In the genomic region with DNA sequence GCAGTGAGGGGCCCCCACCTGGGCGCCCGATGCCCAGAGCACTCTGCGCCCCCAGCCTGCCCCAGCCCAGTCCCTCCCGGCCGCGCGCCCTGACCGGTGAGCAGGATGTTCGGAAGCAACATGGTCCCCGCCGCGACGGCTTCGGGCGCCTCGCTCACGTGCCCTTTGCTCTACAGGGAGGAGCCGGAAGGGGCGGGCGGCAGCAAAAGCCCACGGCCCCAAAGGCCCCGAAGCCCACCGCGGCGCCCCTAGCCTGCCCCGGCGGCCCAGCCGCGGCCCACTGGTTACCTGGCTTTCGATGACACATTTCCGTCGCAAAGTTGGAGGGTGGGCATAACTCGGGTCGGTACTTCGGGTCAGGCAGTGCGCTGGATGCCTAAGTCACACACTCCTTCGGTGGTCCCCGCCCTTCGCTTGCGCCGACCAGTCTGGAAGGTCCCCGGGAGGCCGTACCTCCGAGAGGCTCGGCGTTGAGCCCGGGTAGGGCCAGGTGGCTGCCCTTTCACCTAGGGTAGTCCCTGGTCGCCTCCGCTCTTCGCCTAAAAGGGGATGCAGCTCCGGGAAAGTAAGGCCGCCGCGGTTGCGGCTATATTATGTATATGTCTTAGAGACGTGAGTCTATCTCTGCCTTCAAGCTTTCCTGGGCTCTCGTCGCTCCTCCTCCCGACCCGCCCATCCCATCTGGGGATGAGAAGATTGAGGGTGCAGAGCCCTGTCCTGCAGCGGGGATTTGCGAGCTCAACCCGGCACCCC, we compare ENCODE assay signal across 8 cellular contexts. TPM values are rescaled to one million over a fixed set of nuclear protein-coding genes. Genes with fewer than 3 reads are reported as not detected.
DNase-seq lines count a peak whose midpoint lies in the region; ATAC-seq and TF ChIP-seq lines count a peak whose summit lies in the region.

A gene (minus strand): TSS at position 152 of the 753 bp plus-strand sequence. CDS start 30 bp downstream, at position 122.
A gene with protein sequence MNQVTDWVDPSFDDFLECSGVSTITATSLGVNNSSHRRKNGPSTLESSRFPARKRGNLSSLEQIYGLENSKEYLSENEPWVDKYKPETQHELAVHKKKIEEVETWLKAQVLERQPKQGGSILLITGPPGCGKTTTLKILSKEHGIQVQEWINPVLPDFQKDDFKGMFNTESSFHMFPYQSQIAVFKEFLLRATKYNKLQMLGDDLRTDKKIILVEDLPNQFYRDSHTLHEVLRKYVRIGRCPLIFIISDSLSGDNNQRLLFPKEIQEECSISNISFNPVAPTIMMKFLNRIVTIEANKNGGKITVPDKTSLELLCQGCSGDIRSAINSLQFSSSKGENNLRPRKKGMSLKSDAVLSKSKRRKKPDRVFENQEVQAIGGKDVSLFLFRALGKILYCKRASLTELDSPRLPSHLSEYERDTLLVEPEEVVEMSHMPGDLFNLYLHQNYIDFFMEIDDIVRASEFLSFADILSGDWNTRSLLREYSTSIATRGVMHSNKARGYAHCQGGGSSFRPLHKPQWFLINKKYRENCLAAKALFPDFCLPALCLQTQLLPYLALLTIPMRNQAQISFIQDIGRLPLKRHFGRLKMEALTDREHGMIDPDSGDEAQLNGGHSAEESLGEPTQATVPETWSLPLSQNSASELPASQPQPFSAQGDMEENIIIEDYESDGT (plus strand): TSS at position 450 of the 753 bp plus-strand sequence. CDS start 2,391 bp downstream, outside the sequence.
A gene with protein sequence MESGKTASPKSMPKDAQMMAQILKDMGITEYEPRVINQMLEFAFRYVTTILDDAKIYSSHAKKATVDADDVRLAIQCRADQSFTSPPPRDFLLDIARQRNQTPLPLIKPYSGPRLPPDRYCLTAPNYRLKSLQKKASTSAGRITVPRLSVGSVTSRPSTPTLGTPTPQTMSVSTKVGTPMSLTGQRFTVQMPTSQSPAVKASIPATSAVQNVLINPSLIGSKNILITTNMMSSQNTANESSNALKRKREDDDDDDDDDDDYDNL (minus strand): TSS at position 152 of the 753 bp plus-strand sequence. CDS start 3,783 bp downstream, outside the sequence.

- H3K27ac ChIP-seq in C4-2B (peak within 1 kb of the TSS; percentile 90), liver (ENCODE audit: low read depth in 1 of 2, low read length in 2 of 2) (peak within 1 kb of the TSS; percentile 78 to 98)

- H3K27me3 ChIP-seq in liver (ENCODE audit: control insufficient read depth in 4 of 4, insufficient read depth in 4 of 4, low read length in 3 of 4): no peaks in the 10 kb centered on the region

- peak within 1 kb of the TSS; percentile 78 to 95 (median 82) for H3K4me3 ChIP-seq in liver (ENCODE audit: low read depth in 1 of 3, low read length in 3 of 3)

- peak within 1 kb of the TSS; percentile 87 to 96 for H3K9ac ChIP-seq in liver (ENCODE audit: low read depth in 1 of 2, low read length in 2 of 2)

- TF ChIP-seq CTCF in C4-2B (conservative IDR thresholded peaks at IDR 0.05) (no peak), liver (IDR thresholded peaks at IDR 0.05; ENCODE audit: low read depth, low read length, missing input control) (no peak)

- DNase-seq in NCI-H774 (lab: John Stamatoyannopoulos, UW) (peak; percentile 91), dermis microvascular lymphatic vessel endothelial cell (ENCODE audit: low read depth in 2 of 2) (peak; percentile 78 to 91)
- peak; percentile 91 to 94 for DNase-seq in activated CD4-positive, alpha-beta T cell treated with anti-CD3 and anti-CD28 coated beads, Interleukin-2, amount 50 U/mL, for 48 hours
- DNase-seq in stimulated activated CD4-positive, alpha-beta T cell treated with anti-CD3 and anti-CD28 coated beads, Interleukin-4, amount 100 ng/mL, for 24 hours: peak; percentile 92

- H3K4me1 ChIP-seq in liver (ENCODE audit: control insufficient read depth in 4 of 4, insufficient read depth in 4 of 4, low read length in 3 of 4): peaks cover 0 to 22% (median 17%) of the 10 kb centered on the region in 4 donors

- ATAC-seq in GM19395 (IDR thresholded peaks at IDR 0.05; ENCODE audit: unreplicated experiment) (peak; percentile 95), HG03565 (IDR thresholded peaks at IDR 0.05; ENCODE audit: unreplicated experiment) (peak; percentile 69)

- TF ChIP-seq RAD21 in liver (IDR thresholded peaks at IDR 0.05): peak; percentile 23 to 33

- no peaks in the 10 kb centered on the region for H3K9me3 ChIP-seq in liver (ENCODE audit: control insufficient read depth in 4 of 4, low read length in 3 of 4)

- WGBS in liver: under 1% methylated on average over 63 of the region's 63 CpGs

- peaks cover 4 to 23% (median 15%) of the 10 kb centered on the region in 4 donors for H3K36me3 ChIP-seq in liver (ENCODE audit: control insufficient read depth in 4 of 4, insufficient read depth in 3 of 4, low read depth in 1 of 4, low read length in 3 of 4)

TF ChIP-seq in liver, 16 proteins besides CTCF, POLR2A, EP300 and RAD21:
- TF ChIP-seq, protein P1, sequence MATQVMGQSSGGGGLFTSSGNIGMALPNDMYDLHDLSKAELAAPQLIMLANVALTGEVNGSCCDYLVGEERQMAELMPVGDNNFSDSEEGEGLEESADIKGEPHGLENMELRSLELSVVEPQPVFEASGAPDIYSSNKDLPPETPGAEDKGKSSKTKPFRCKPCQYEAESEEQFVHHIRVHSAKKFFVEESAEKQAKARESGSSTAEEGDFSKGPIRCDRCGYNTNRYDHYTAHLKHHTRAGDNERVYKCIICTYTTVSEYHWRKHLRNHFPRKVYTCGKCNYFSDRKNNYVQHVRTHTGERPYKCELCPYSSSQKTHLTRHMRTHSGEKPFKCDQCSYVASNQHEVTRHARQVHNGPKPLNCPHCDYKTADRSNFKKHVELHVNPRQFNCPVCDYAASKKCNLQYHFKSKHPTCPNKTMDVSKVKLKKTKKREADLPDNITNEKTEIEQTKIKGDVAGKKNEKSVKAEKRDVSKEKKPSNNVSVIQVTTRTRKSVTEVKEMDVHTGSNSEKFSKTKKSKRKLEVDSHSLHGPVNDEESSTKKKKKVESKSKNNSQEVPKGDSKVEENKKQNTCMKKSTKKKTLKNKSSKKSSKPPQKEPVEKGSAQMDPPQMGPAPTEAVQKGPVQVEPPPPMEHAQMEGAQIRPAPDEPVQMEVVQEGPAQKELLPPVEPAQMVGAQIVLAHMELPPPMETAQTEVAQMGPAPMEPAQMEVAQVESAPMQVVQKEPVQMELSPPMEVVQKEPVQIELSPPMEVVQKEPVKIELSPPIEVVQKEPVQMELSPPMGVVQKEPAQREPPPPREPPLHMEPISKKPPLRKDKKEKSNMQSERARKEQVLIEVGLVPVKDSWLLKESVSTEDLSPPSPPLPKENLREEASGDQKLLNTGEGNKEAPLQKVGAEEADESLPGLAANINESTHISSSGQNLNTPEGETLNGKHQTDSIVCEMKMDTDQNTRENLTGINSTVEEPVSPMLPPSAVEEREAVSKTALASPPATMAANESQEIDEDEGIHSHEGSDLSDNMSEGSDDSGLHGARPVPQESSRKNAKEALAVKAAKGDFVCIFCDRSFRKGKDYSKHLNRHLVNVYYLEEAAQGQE (IDR thresholded peaks at IDR 0.05): peak; percentile 45
- TF ChIP-seq RXRA (IDR thresholded peaks at IDR 0.05) (peak; percentile 36 to 69), SP1 (IDR thresholded peaks at IDR 0.05) (peak; percentile 57), NR2F2 (IDR thresholded peaks at IDR 0.05) (peak; percentile 62), GABPA (IDR thresholded peaks at IDR 0.05 in 1 of 2, conservative IDR thresholded peaks at IDR 0.05 in 1 of 2) (peak in 1 of 2 donors; percentile 76), JUND (IDR thresholded peaks at IDR 0.05) (peak in 1 of 2 donors; percentile 9), YY1 (IDR thresholded peaks at IDR 0.05) (peak; percentile 76), FOXA1 (IDR thresholded peaks at IDR 0.05) (no peak), HNF4A (conservative IDR thresholded peaks at IDR 0.05) (peak in 1 of 2 donors; percentile 12)
- TF ChIP-seq, protein P2, sequence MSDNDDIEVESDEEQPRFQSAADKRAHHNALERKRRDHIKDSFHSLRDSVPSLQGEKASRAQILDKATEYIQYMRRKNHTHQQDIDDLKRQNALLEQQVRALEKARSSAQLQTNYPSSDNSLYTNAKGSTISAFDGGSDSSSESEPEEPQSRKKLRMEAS (IDR thresholded peaks at IDR 0.05): no peak

RNA-seq across cellular contexts. Expression of the first gene that starts in this region (rescaled TPM):
- 15.6 and 16.7 TPM in 2 replicates for total RNA-seq in dermis microvascular lymphatic vessel endothelial cell
- 10 to 100 TPM; 17.7 to 18.7 TPM for total RNA-seq in liver
- polyA plus RNA-seq in liver: 10 to 100 TPM; 28.2 to 54.6 TPM

RNA-seq across cellular contexts. Expression of the second gene that starts in this region (rescaled TPM):
- total RNA-seq in dermis microvascular lymphatic vessel endothelial cell (9.0 and 11.7 TPM in 2 replicates), liver (10 to 100 TPM; 14.4 to 14.5 TPM)
- 1 to 10 TPM; 6.0 to 9.1 TPM for polyA plus RNA-seq in liver

RNA-seq across cellular contexts. Expression of the third gene that starts in this region (rescaled TPM):
- total RNA-seq in dermis microvascular lymphatic vessel endothelial cell (63.3 and 78.7 TPM in 2 replicates), liver (10 to 100 TPM; 30.5 to 38.8 TPM)
- 10 to 100 TPM; 27.3 to 51.5 TPM for polyA plus RNA-seq in liver

Comparison
In these comparisons a context has a peak if more than half of its experiments do, and no peak if none do; other contexts are left out.
1. Peak in every context shown above with its lines: DNase-seq, ATAC-seq, H3K4me3 ChIP-seq and H3K27ac ChIP-seq.